In genomic region chr6:119630561-119631192, GRCh38 we compare ENCODE assay signal across 21 cellular contexts.
DNase-seq lines count a peak whose midpoint lies in the region; ATAC-seq, FAIRE-seq and TF ChIP-seq lines count a peak whose summit lies in the region.
"Had no signal": no experiment of that assay in that cellular context is flagged by ENCODE, and none has a peak within 500 bp of the region (broad histone marks: within the 10 kb centered on the region; RNA-seq: fewer than 3 reads in every experiment).

No MANE protein-coding gene starts in this region.

- no peaks in the 10 kb centered on the region for H3K79me1 ChIP-seq in H1 (ENCODE audit: low read depth, low read length)

- H3K9ac ChIP-seq in HepG2 (ENCODE audit: insufficient read depth, low read depth, low read length) (no peak overlapping the region), H1 (replicated peaks in 1 of 4; ENCODE audit: extremely low read depth in 1 of 4, low read depth in 3 of 4, low read length in 3 of 4) (no peak overlapping the region)

- TF ChIP-seq EP300 in HepG2 (IDR thresholded peaks at IDR 0.05; ENCODE audit: low read depth in 2 of 2, low read length in 2 of 2) (no peak), HepG2 (CRISPR knock-in tag; IDR thresholded peaks at IDR 0.05; ENCODE audit: borderline replicate concordance) (no peak), H1 (IDR thresholded peaks at IDR 0.05; ENCODE audit: borderline replicate concordance in 1 of 2, low read depth in 2 of 2, low read length in 2 of 2) (no peak)

- DNase-seq in HepG2 (ENCODE audit: low spot score) (no peak), right lobe of liver (no peak), NB4 (ENCODE audit: low read depth) (peak; percentile 8), H1 (ENCODE audit: low read depth in 1 of 2, low spot score in 2 of 2) (no peak), cerebellar cortex (ENCODE audit: low spot score) (no peak), NCI-H2029 (lab: John Stamatoyannopoulos, UW) (no peak)
- DNase-seq: 8988T; ACHN; C1 segment of cervical spinal cord; Calu3; CD4-positive, alpha-beta memory T cell; COR-L47; DMS53; DMS79 treated with DMSO at 0.1 percent for 48 hours; GF-D8; GOT3; H7; HCEC 1CT had no signal

- CTCF ChIA-PET in HepG2 (lab: Yijun Ruan, JAX; ENCODE audit: low intra/inter-chr PET ratio, low total read pairs) (no interaction called here), H1 (lab: Charles Lee; ENCODE audit: partially characterized antibody) (no interaction called here)

- H3K27ac ChIP-seq in HepG2 (ENCODE audit: extremely low read length, insufficient read depth, low read length) (no peak overlapping the region), right lobe of liver (no peak overlapping the region), H1 (ENCODE audit: low read depth, low read length) (no peak overlapping the region)
- H3K27ac ChIP-seq: A549 had no signal

- no peak overlapping the region for H4K91ac ChIP-seq in H1 (replicated peaks; ENCODE audit: insufficient read length, low read length)

- H2AFZ ChIP-seq in HepG2 (ENCODE audit: low read length) (no peak overlapping the region), H1 (ENCODE audit: low read length) (no peak overlapping the region)

- H2BK5ac ChIP-seq in H1 (ENCODE audit: low read depth, low read length), result no peak overlapping the region

- H2BK20ac ChIP-seq in H1 (ENCODE audit: low read length), result no peak overlapping the region

- H4K20me1 ChIP-seq in HepG2 (ENCODE audit: insufficient read depth, low read length), result no peaks in the 10 kb centered on the region
- no peaks in the 10 kb centered on the region for H4K20me1 ChIP-seq in H1 (replicated peaks in 1 of 2; ENCODE audit: control insufficient read depth in 1 of 2, insufficient read depth in 2 of 2, low read length in 2 of 2)

- H3K4me2 ChIP-seq in HepG2 (ENCODE audit: low read depth, low read length), result no peak overlapping the region
- H3K4me2 ChIP-seq in H1 (ENCODE audit: insufficient read depth in 1 of 2, low read depth in 2 of 2, low read length in 2 of 2), result no peak overlapping the region
- H3K4me2 ChIP-seq: A549 had no signal

- no peak overlapping the region for H3K23ac ChIP-seq in H1 (ENCODE audit: insufficient read length)

- no peak overlapping the region for H2BK15ac ChIP-seq in H1 (ENCODE audit: low read length)

- H3K18ac ChIP-seq in H1 (ENCODE audit: extremely low read depth, low read length), result no peak overlapping the region

- H4K5ac ChIP-seq in H1 (ENCODE audit: insufficient read length, low read depth, low read length), result no peak overlapping the region

- ATAC-seq in HepG2 (no peak), right lobe of liver (no peak)
- ATAC-seq: A549 had no signal

- POLR2A ChIA-PET in HepG2 (lab: Yijun Ruan, JAX), result no interaction called here
- POLR2A ChIA-PET in H1 (lab: Charles Lee; ENCODE audit: partially characterized antibody), result no interaction called here

- no peak for FAIRE-seq in HepG2 (lab: Jason Lieb, UNC)
- no peak for FAIRE-seq in H1 (lab: Jason Lieb, UNC)
- FAIRE-seq: A549, GM12891, GM18507 had no signal

- intact Hi-C loops in HepG2 (cut with micrococcal nuclease; ENCODE audit: unreplicated experiment), result no loop called here
- intact Hi-C loops in right lobe of liver (cut with DNase I), result no loop called here

- no peak for TF ChIP-seq POLR2A in HepG2 (IDR thresholded peaks at IDR 0.05; ENCODE audit: insufficient read depth in 1 of 2, low read depth in 2 of 2, low read length in 2 of 2)
- no peak for TF ChIP-seq POLR2A in right lobe of liver (IDR thresholded peaks at IDR 0.05)
- TF ChIP-seq POLR2A in NB4 (IDR thresholded peaks at IDR 0.05; ENCODE audit: extremely low read depth, insufficient read length), result no peak
- TF ChIP-seq POLR2A in H1 (IDR thresholded peaks at IDR 0.05; ENCODE audit: control extremely low read depth in 1 of 2, low read depth in 2 of 2, low read length in 2 of 2), result no peak

- no peak overlapping the region for H4K8ac ChIP-seq in H1 (ENCODE audit: extremely low read depth, insufficient read depth, low read length)

- no peak overlapping the region for H2BK12ac ChIP-seq in H1 (ENCODE audit: low read depth, low read length)

- H3K4me3 ChIP-seq in HepG2 (replicated peaks in 1 of 3; ENCODE audit: insufficient read depth in 1 of 3, low read depth in 2 of 3, low read length in 3 of 3), result no peak overlapping the region
- no peak overlapping the region for H3K4me3 ChIP-seq in right lobe of liver
- H3K4me3 ChIP-seq in NB4 (ENCODE audit: low read depth, low read length), result no peak overlapping the region
- H3K4me3 ChIP-seq in H1 (ENCODE audit: extremely low read depth in 1 of 4, insufficient read depth in 2 of 4, low read depth in 3 of 4, low read length in 4 of 4), result no peak overlapping the region
- H3K4me3 ChIP-seq: A549 had no signal

- H3K4me1 ChIP-seq in HepG2 (ENCODE audit: insufficient read depth, low read length), result no peaks in the 10 kb centered on the region
- no peaks in the 10 kb centered on the region for H3K4me1 ChIP-seq in right lobe of liver
- H3K4me1 ChIP-seq in H1 (replicated peaks in 1 of 4; ENCODE audit: control insufficient read depth in 3 of 4, insufficient read depth in 4 of 4, low read length in 3 of 4), result no peaks in the 10 kb centered on the region
- H3K4me1 ChIP-seq: A549 had no signal

- TF ChIP-seq CTCF in HepG2 (CRISPR knock-in tag; IDR thresholded peaks at IDR 0.05) (no peak), right lobe of liver (IDR thresholded peaks at IDR 0.05) (no peak), NB4 (IDR thresholded peaks at IDR 0.05; ENCODE audit: low read depth, low read length) (no peak), H1 (IDR thresholded peaks at IDR 0.05; ENCODE audit: control extremely low read depth in 1 of 3, insufficient read depth in 1 of 3, low read depth in 1 of 3, low read length in 3 of 3) (no peak)

- H3K79me2 ChIP-seq in HepG2 (ENCODE audit: insufficient read depth, low read length), result no peaks in the 10 kb centered on the region
- H3K79me2 ChIP-seq in H1 (ENCODE audit: control insufficient read depth in 1 of 2, insufficient read depth in 2 of 2, low read length in 2 of 2), result no peaks in the 10 kb centered on the region

- no peaks in the 10 kb centered on the region for H3K9me3 ChIP-seq in HepG2 (ENCODE audit: low read length)
- H3K9me3 ChIP-seq in right lobe of liver, result no peaks in the 10 kb centered on the region
- H3K9me3 ChIP-seq in H1 (ENCODE audit: insufficient read depth in 2 of 2, low read depth in 1 of 2, low read length in 1 of 2), result no peaks in the 10 kb centered on the region
- H3K9me3 ChIP-seq: A549 had no signal

- in situ Hi-C loops in HepG2 (cut with HindIII; ENCODE audit: extremely low pct_ligation_motif_present, low pct_unique_long_range_greater_than_20kb), result no loop called here

- no peak overlapping the region for H2AK5ac ChIP-seq in H1 (ENCODE audit: low read depth, low read length)

- H3K23me2 ChIP-seq in H1 (ENCODE audit: low read depth, low read length), result no peaks in the 10 kb centered on the region

- no TSS peak for BruUV-seq in HepG2 (replicated peaks; lab: Mats Ljungman, UMichigan)

- no peak for TF ChIP-seq RAD21 in HepG2 (CRISPR knock-in tag; IDR thresholded peaks at IDR 0.05)
- no peak for TF ChIP-seq RAD21 in H1 (IDR thresholded peaks at IDR 0.05 in 1 of 2, conservative IDR thresholded peaks at IDR 0.05 in 1 of 2; ENCODE audit: low read depth in 2 of 2, low read length in 2 of 2)

- H3K36me3 ChIP-seq in HepG2 (replicated peaks in 1 of 2; ENCODE audit: control insufficient read depth in 1 of 2, insufficient read depth in 2 of 2, low read length in 2 of 2), result no peaks in the 10 kb centered on the region
- no peaks in the 10 kb centered on the region for H3K36me3 ChIP-seq in right lobe of liver
- no peaks in the 10 kb centered on the region for H3K36me3 ChIP-seq in H1 (ENCODE audit: control insufficient read depth in 2 of 4, insufficient read depth in 4 of 4, low read length in 3 of 4)

- no peak overlapping the region for H2BK120ac ChIP-seq in H1 (replicated peaks; ENCODE audit: low read depth, low read length)

- H3K4ac ChIP-seq in H1 (replicated peaks; ENCODE audit: insufficient read length, low read depth, low read length), result no peak overlapping the region

- H3K27me3 ChIP-seq in HepG2 (ENCODE audit: control insufficient read depth in 1 of 2, insufficient read depth in 2 of 2, low read length in 2 of 2) (no peaks in the 10 kb centered on the region), right lobe of liver (no peaks in the 10 kb centered on the region), H1 (replicated peaks in 1 of 4; ENCODE audit: control insufficient read depth in 3 of 4, extremely low read depth in 1 of 4, insufficient read depth in 3 of 4, low read length in 3 of 4) (no peaks in the 10 kb centered on the region)

- no peak overlapping the region for H3K14ac ChIP-seq in H1 (ENCODE audit: insufficient read length)

- WGBS in HepG2 (ENCODE audit: low lambda C conversion rate), result 53% methylated on average over 5 of the region's 5 CpGs
- WGBS in right lobe of liver (ENCODE audit: insufficient coverage, low coverage, low lambda C conversion rate, missing lambda C conversion rate), result 68% methylated on average over 5 of the region's 5 CpGs
- 92% methylated on average over 5 of the region's 5 CpGs; no CpG with 5 or more reads in 1 of the 2 experiments for WGBS in H1 (ENCODE audit: extremely low coverage in 1 of 2, insufficient coverage in 1 of 2, insufficient read length in 1 of 2, insufficient replicate concordance in 2 of 2, low coverage in 1 of 2, low lambda C conversion rate in 2 of 2, missing lambda C conversion rate in 1 of 2), 2 experiments

- no peak overlapping the region for H3K56ac ChIP-seq in H1 (replicated peaks; ENCODE audit: insufficient read length, low read depth, low read length)

TF ChIP-seq in HepG2, 621 proteins besides CTCF, POLR2A, EP300 and RAD21 (continues in another document):
- no peak for TF ChIP-seq DBP (CRISPR knock-in tag; IDR thresholded peaks at IDR 0.05; ENCODE audit: not compliant biosample characterization)

TF ChIP-seq in H1, 55 proteins besides CTCF, POLR2A, EP300 and RAD21:
- TF ChIP-seq CEBPB (IDR thresholded peaks at IDR 0.05; ENCODE audit: low read depth, low read length), result peak; percentile 73; the same call in 1 of the 2 replicates
- no peak for TF ChIP-seq TBP (IDR thresholded peaks at IDR 0.05; ENCODE audit: low read depth, low read length)
TF ChIP-seq in H1: peak in this region for 1.

Comparison
In these comparisons a context has a peak if more than half of its experiments do, and no peak if none do; other contexts are left out.
1. Of the 41 proteins assayed by ChIP-seq in both HepG2 and H1: peak only in HepG2: none; only in H1: none; in both: CEBPB; in neither: 40.